29 cellular contexts compared by ENCODE assay signal in genomic region chr2:32611771-32612170, GRCh38.
"Had no signal": no experiment of that assay in that cellular context is flagged by ENCODE, and none has a peak within 500 bp of the region (broad histone marks: within the 10 kb centered on the region; RNA-seq: fewer than 3 reads in every experiment).

No MANE protein-coding gene starts in this region.

- H3K9me3 ChIP-seq: esophagus squamous epithelium, heart right ventricle, lower lobe of right lung, ovary, psoas muscle, spleen, suprapubic skin, transverse colon, upper lobe of right lung, vagina had no signal

- H3K27me3 Mint-ChIP-seq: stimulated activated memory B cell treated with anti-CD40 and anti-IgM and Interleukin-4, amounts not matched to agents 10 μg/mL and 1 μg/mL and 100 μg/mL, for 72 hours; stimulated activated naive CD8-positive, alpha-beta T cell treated with anti-CD3 and anti-CD28 coated beads, Interleukin-15, Interleukin-2, amounts not matched to agents 100 ng/mL and 50 ng/mL, for 24 hours had no signal

- H3K36me3 Mint-ChIP-seq: natural killer cell had no signal

- H3K4me1 ChIP-seq: esophagus squamous epithelium, lower lobe of right lung, psoas muscle, spleen, suprapubic skin, transverse colon, upper lobe of right lung, vagina had no signal

- ATAC-seq: heart right ventricle; left ventricle myocardium superior; natural killer cell; psoas muscle; right cardiac atrium; stimulated activated memory B cell treated with anti-CD40 and anti-IgM and Interleukin-4, amounts not matched to agents 10 μg/mL and 1 μg/mL and 100 μg/mL, for 72 hours had no signal

- H3K9me3 Mint-ChIP-seq: immature natural killer cell; natural killer cell; stimulated activated memory B cell treated with anti-CD40 and anti-IgM and Interleukin-4, amounts not matched to agents 10 μg/mL and 1 μg/mL and 100 μg/mL, for 72 hours; stimulated activated naive CD8-positive, alpha-beta T cell treated with anti-CD3 and anti-CD28 coated beads, Interleukin-15, Interleukin-2, amounts not matched to agents 100 ng/mL and 50 ng/mL, for 24 hours had no signal

- H3K27ac ChIP-seq: coronary artery, esophagus squamous epithelium, heart right ventricle, lower lobe of right lung, ovary, psoas muscle, skin epidermis, suprapubic skin, transverse colon, upper lobe of right lung, vagina had no signal

- H3K27ac Mint-ChIP-seq: natural killer cell had no signal

- H3K4me3 Mint-ChIP-seq: immature natural killer cell; natural killer cell; stimulated activated memory B cell treated with anti-CD40 and anti-IgM and Interleukin-4, amounts not matched to agents 10 μg/mL and 1 μg/mL and 100 μg/mL, for 72 hours; stimulated activated naive CD8-positive, alpha-beta T cell treated with anti-CD3 and anti-CD28 coated beads, Interleukin-15, Interleukin-2, amounts not matched to agents 100 ng/mL and 50 ng/mL, for 24 hours had no signal

- H3K4me1 Mint-ChIP-seq: immature natural killer cell; stimulated activated memory B cell treated with anti-CD40 and anti-IgM and Interleukin-4, amounts not matched to agents 10 μg/mL and 1 μg/mL and 100 μg/mL, for 72 hours had no signal

- FAIRE-seq: endometrium had no signal

- H3K36me3 ChIP-seq: ovary had no signal

- H3K27me3 ChIP-seq: esophagus squamous epithelium, heart right ventricle, ovary, spleen, suprapubic skin, transverse colon, upper lobe of right lung, vagina had no signal

- DNase-seq: dermis blood vessel endothelial cell; effector memory CD4-positive, alpha-beta T cell; esophagus squamous epithelium; foreskin melanocyte; glutamatergic neuron; heart right ventricle; hypothalamus; immature natural killer cell; islet precursor cell; left colon; left ventricle myocardium superior; lower lobe of right lung; natural killer cell; occipital lobe; ovary; posterior cingulate gyrus; psoas muscle; right cardiac atrium; spleen; stimulated activated CD4-positive, alpha-beta T cell treated with anti-CD3 and anti-CD28 coated beads, Interleukin-4, amount 100 ng/mL, for 4 hours; transverse colon; upper lobe of right lung had no signal

- H3K4me3 ChIP-seq: coronary artery, esophagus squamous epithelium, heart right ventricle, lower lobe of right lung, ovary, psoas muscle, skin epidermis, spleen, suprapubic skin, transverse colon, upper lobe of right lung, vagina had no signal
